ENCODE assay signal across 10 cellular contexts in genomic region chr9:4530375-4530774, GRCh38. TPM values are rescaled to one million over a fixed set of nuclear protein-coding genes. Genes with fewer than 3 reads are reported as not detected.
DNase-seq lines count a peak whose midpoint lies in the region; ATAC-seq and TF ChIP-seq lines count a peak whose summit lies in the region.
"Had no signal": no experiment of that assay in that cellular context is flagged by ENCODE, and none has a peak within 500 bp of the region (broad histone marks: within the 10 kb centered on the region; RNA-seq: fewer than 3 reads in every experiment).

No MANE protein-coding gene starts in this region.

- DNase-seq in Calu3 (peak; percentile 45), epithelial cell of prostate (ENCODE audit: low read depth, low spot score) (peak; percentile 79), uterus (no peak), NCI-H1436 (lab: John Stamatoyannopoulos, UW) (no peak)
- DNase-seq: activated naive CD4-positive, alpha-beta T cell treated with anti-CD3 and anti-CD28 coated beads, Interleukin-2, amount 50 U/mL, for 16 hours; NCI-H1694 treated with DMSO at 0.1 percent for 48 hours had no signal

- no peak overlapping the region for H3K4me3 ChIP-seq in uterus

- ATAC-seq in GM19035 (IDR thresholded peaks at IDR 0.05; ENCODE audit: unreplicated experiment) (peak; percentile 88), HG03565 (IDR thresholded peaks at IDR 0.05; ENCODE audit: unreplicated experiment) (peak; percentile 85), GM21423 (IDR thresholded peaks at IDR 0.05; ENCODE audit: unreplicated experiment) (no peak), HG03460 (IDR thresholded peaks at IDR 0.05; ENCODE audit: unreplicated experiment) (no peak)

- no peaks in the 10 kb centered on the region for H3K27me3 Mint-ChIP-seq in Calu3 (ENCODE audit: unreplicated experiment)

- intact Hi-C loops in Calu3 (cut with micrococcal nuclease; ENCODE audit: unreplicated experiment) (loop anchor here (1.0 kb wide), 1 partner anchor 19 kb away; no protein-coding TSS in a partner anchor), uterus (cut with DNase I; ENCODE audit: low total_unique reads) (no loop called here)

- no peaks in the 10 kb centered on the region for H3K4me1 ChIP-seq in uterus

- CTCF ChIA-PET in Calu3 (lab: Charles Lee), result no interaction called here

- TF ChIP-seq POLR2A in uterus (IDR thresholded peaks at IDR 0.05), result no peak

- H3K27ac Mint-ChIP-seq in Calu3 (ENCODE audit: unreplicated experiment), result peak overlapping the region; percentile 78

- H3K27me3 ChIP-seq in uterus, result no peaks in the 10 kb centered on the region

- peaks cover 10% of the 10 kb centered on the region for H3K9me3 Mint-ChIP-seq in Calu3 (ENCODE audit: low read depth, unreplicated experiment)

- no TSS peak for BruUV-seq in Calu3 (replicated peaks; lab: Mats Ljungman, UMichigan)

- H3K27ac ChIP-seq in epithelial cell of prostate, result peak overlapping the region; percentile 19
- no peak overlapping the region for H3K27ac ChIP-seq in uterus

- peaks cover 11% of the 10 kb centered on the region for H3K36me3 Mint-ChIP-seq in Calu3 (ENCODE audit: insufficient read depth, unreplicated experiment)

- H3K4me1 Mint-ChIP-seq in Calu3 (ENCODE audit: low read depth, unreplicated experiment), result peaks cover 30% of the 10 kb centered on the region

- TF ChIP-seq CTCF in Calu3 (IDR thresholded peaks at IDR 0.05; ENCODE audit: unreplicated experiment) (no peak), uterus (IDR thresholded peaks at IDR 0.05) (no peak)

- no peaks in the 10 kb centered on the region for H3K9me3 ChIP-seq in uterus

- no peaks in the 10 kb centered on the region for H3K36me3 ChIP-seq in uterus

- H3K4me3 Mint-ChIP-seq in Calu3 (ENCODE audit: low read depth, unreplicated experiment), result no peak overlapping the region

RNA-seq across cellular contexts. Expression of gene SLC1A1, which starts 40.1 kb away (rescaled TPM):
- total RNA-seq in Calu3 (2022), result 71.6 and 81.4 TPM in 2 replicates
- 10 to 100 TPM in 2 of 4 donors, 1 to 10 TPM in 2; 6.8 to 19.2 (median 11.8) TPM for total RNA-seq in uterus

Comparison
In these comparisons a context has a peak if more than half of its experiments do, and no peak if none do; other contexts are left out.
1. DNase-seq: peak in Calu3 (single experiment) and epithelial cell of prostate (single experiment); none in uterus (0 of 2) and NCI-H1436 (single experiment).
2. ATAC-seq: peak in GM19035 (single experiment) and HG03565 (single experiment); none in GM21423 (single experiment) and HG03460 (single experiment).